In genomic region chr21:18164933-18165332, GRCh38 we compare ENCODE assay signal across 19 cellular contexts.
DNase-seq lines count a peak whose midpoint lies in the region; ATAC-seq, FAIRE-seq and TF ChIP-seq lines count a peak whose summit lies in the region.
"Had no signal": no experiment of that assay in that cellular context is flagged by ENCODE, and none has a peak within 500 bp of the region (broad histone marks: within the 10 kb centered on the region; RNA-seq: fewer than 3 reads in every experiment).

No MANE protein-coding gene starts in this region.

- H3K9me2 ChIP-seq in GM23338 (ENCODE audit: insufficient read depth) (peaks cover 6% of the 10 kb centered on the region; the same call in 1 of the 2 replicates), Loucy (replicated peaks; ENCODE audit: low read depth, low read length) (no peaks in the 10 kb centered on the region), SU-DHL-6 (replicated peaks; ENCODE audit: insufficient read depth, low read length) (no peaks in the 10 kb centered on the region)

- FAIRE-seq in keratinocyte (lab: Jason Lieb, UNC), result peak; percentile 39
- FAIRE-seq: astrocyte had no signal

- H3K27me3 Mint-ChIP-seq in GM23338 (ENCODE audit: insufficient read depth, low read depth, poor library complexity), result peaks cover 2% of the 10 kb centered on the region
- H3K27me3 Mint-ChIP-seq: stimulated activated naive CD8-positive, alpha-beta T cell treated with anti-CD3 and anti-CD28 coated beads, Interleukin-15, amount 100 ng/mL, for 72 hours had no signal

- no peaks in the 10 kb centered on the region for H3K9me1 ChIP-seq in keratinocyte (ENCODE audit: control insufficient read depth, extremely low read depth, insufficient read depth, low read length)

- H3K27ac Mint-ChIP-seq in GM23338, result no peak overlapping the region
- H3K27ac Mint-ChIP-seq in activated naive CD4-positive, alpha-beta T cell treated with anti-CD3 and anti-CD28 coated beads, Interleukin-2, amount 50 U/mL, for 72 hours, result no peak overlapping the region
- H3K27ac Mint-ChIP-seq: stimulated activated naive CD8-positive, alpha-beta T cell treated with anti-CD3 and anti-CD28 coated beads, Interleukin-15, amount 100 ng/mL, for 72 hours had no signal

- H3K9me3 Mint-ChIP-seq in GM23338, result no peaks in the 10 kb centered on the region
- H3K9me3 Mint-ChIP-seq in activated naive CD4-positive, alpha-beta T cell treated with anti-CD3 and anti-CD28 coated beads, Interleukin-2, amount 50 U/mL, for 72 hours, result peaks cover 7% of the 10 kb centered on the region in 2 donors
- H3K9me3 Mint-ChIP-seq: stimulated activated naive CD8-positive, alpha-beta T cell treated with anti-CD3 and anti-CD28 coated beads, Interleukin-15, amount 100 ng/mL, for 72 hours had no signal

- TF ChIP-seq CTCF in GM23338 (conservative IDR thresholded peaks at IDR 0.05; ENCODE audit: low read depth in 2 of 2), result peak; percentile 23 to 47; a peak in 3 of 4 replicates
- TF ChIP-seq CTCF in Loucy (conservative IDR thresholded peaks at IDR 0.05; ENCODE audit: low read length), result peak; percentile 42
- peak; percentile 19 for TF ChIP-seq CTCF in SU-DHL-6 (IDR thresholded peaks at IDR 0.05; ENCODE audit: insufficient read depth, low read length, poor library complexity, severe bottlenecking)
- TF ChIP-seq CTCF in keratinocyte (optimal IDR thresholded peaks at IDR 0.05 in 1 of 3, IDR thresholded peaks at IDR 0.05 in 1 of 3, conservative IDR thresholded peaks at IDR 0.05 in 1 of 3; ENCODE audit: extremely low read depth in 1 of 3, insufficient read depth in 2 of 3, low read length in 3 of 3), result peak; percentile 45 to 55 (median 46)

- H3K27ac ChIP-seq in GM23338 (ENCODE audit: low read depth) (no peak overlapping the region), SU-DHL-6 (ENCODE audit: low read depth, low read length) (no peak overlapping the region), keratinocyte (ENCODE audit: control insufficient read depth, insufficient read depth, low read length) (no peak overlapping the region)
- H3K27ac ChIP-seq: esophagus squamous epithelium, HL-60, parathyroid adenoma, vagina had no signal

- no peaks in the 10 kb centered on the region for H3K4me1 Mint-ChIP-seq in GM23338
- H3K4me1 Mint-ChIP-seq: stimulated activated naive CD8-positive, alpha-beta T cell treated with anti-CD3 and anti-CD28 coated beads, Interleukin-15, amount 100 ng/mL, for 72 hours had no signal

- H4K20me1 ChIP-seq in GM23338 (replicated peaks; ENCODE audit: insufficient read depth) (no peaks in the 10 kb centered on the region), Loucy (ENCODE audit: insufficient read depth, low read length, poor library complexity, severe bottlenecking) (no peaks in the 10 kb centered on the region), SU-DHL-6 (ENCODE audit: low read depth, low read length) (no peaks in the 10 kb centered on the region), keratinocyte (ENCODE audit: control insufficient read depth, extremely low read depth, insufficient read depth, low read length) (no peaks in the 10 kb centered on the region)

- ATAC-seq in GM23338 (peak; percentile 48; the same call in 2 of the 3 replicates), HG03095 (IDR thresholded peaks at IDR 0.05; ENCODE audit: unreplicated experiment) (no peak)
- no peak for ATAC-seq in activated naive CD4-positive, alpha-beta T cell treated with anti-CD3 and anti-CD28 coated beads, Interleukin-2, amount 50 U/mL, for 72 hours
- ATAC-seq: stimulated activated naive CD8-positive, alpha-beta T cell treated with anti-CD3 and anti-CD28 coated beads, Interleukin-15, amount 100 ng/mL, for 72 hours had no signal

- H3K4me3 ChIP-seq in GM23338 (no peak overlapping the region), Loucy (ENCODE audit: low read length, poor library complexity, severe bottlenecking) (no peak overlapping the region), SU-DHL-6 (ENCODE audit: insufficient read depth, low read length, poor library complexity, severe bottlenecking) (no peak overlapping the region), keratinocyte (ENCODE audit: control insufficient read depth in 2 of 3, extremely low read depth in 1 of 3, insufficient read depth in 2 of 3, low read depth in 1 of 3, low read length in 3 of 3) (no peak overlapping the region)
- H3K4me3 ChIP-seq: esophagus squamous epithelium, vagina had no signal

- H3K4me1 ChIP-seq in GM23338 (ENCODE audit: insufficient read depth) (no peaks in the 10 kb centered on the region), Loucy (ENCODE audit: insufficient read depth, low read length, poor library complexity, severe bottlenecking) (peaks cover 9% of the 10 kb centered on the region), keratinocyte (ENCODE audit: control insufficient read depth, extremely low read depth, insufficient read depth, low read length) (peaks cover 8% of the 10 kb centered on the region)
- H3K4me1 ChIP-seq: esophagus squamous epithelium, parathyroid adenoma, vagina had no signal

- H3K9ac ChIP-seq in Loucy (ENCODE audit: low read depth, low read length, poor library complexity, severe bottlenecking) (no peak overlapping the region), SU-DHL-6 (ENCODE audit: low read length) (no peak overlapping the region), keratinocyte (ENCODE audit: control insufficient read depth, extremely low read depth, insufficient read depth, low read length) (no peak overlapping the region)
- H3K9ac ChIP-seq: parathyroid adenoma had no signal

- dilution Hi-C loops in keratinocyte (cut with MboI; ENCODE audit: extremely low pct_ligation_motif_present, low sequenced_read_pairs), result no loop called here

- no peaks in the 10 kb centered on the region for H3K36me3 Mint-ChIP-seq in GM23338 (ENCODE audit: low read depth)
- H3K36me3 Mint-ChIP-seq in activated naive CD4-positive, alpha-beta T cell treated with anti-CD3 and anti-CD28 coated beads, Interleukin-2, amount 50 U/mL, for 72 hours, result no peaks in the 10 kb centered on the region

- DNase-seq in GM23338 (ENCODE audit: low spot score) (peak; percentile 17), keratinocyte (ENCODE audit: low read depth, low spot score) (no peak), C1 segment of cervical spinal cord (lab: John Stamatoyannopoulos, UW) (no peak)
- no peak for DNase-seq in activated naive CD4-positive, alpha-beta T cell treated with anti-CD3 and anti-CD28 coated beads, Interleukin-2, amount 50 U/mL, for 72 hours (ENCODE audit: low spot score in 2 of 2)
- DNase-seq: activated CD4-positive, alpha-beta T cell treated with anti-CD3 and anti-CD28 coated beads for 1 hour; activated CD8-positive, alpha-beta memory T cell treated with anti-CD3 and anti-CD28 coated beads, Interleukin-2, amount 50 U/mL, for 4 hours; activated naive CD4-positive, alpha-beta T cell; esophagus squamous epithelium; left cardiac atrium; NCI-H2081; stimulated activated CD4-positive, alpha-beta T cell treated with anti-CD3 and anti-CD28 coated beads, Interleukin-12 subunit alpha, Interleukin-12 subunit beta, amount 100 ng/mL, for 4 hours; stimulated activated naive CD8-positive, alpha-beta T cell treated with anti-CD3 and anti-CD28 coated beads, Interleukin-15, amount 100 ng/mL, for 72 hours had no signal

- H3K4me2 ChIP-seq in GM23338 (no peak overlapping the region), Loucy (ENCODE audit: low read depth, low read length, poor library complexity, severe bottlenecking) (no peak overlapping the region), SU-DHL-6 (ENCODE audit: low read depth, low read length, poor library complexity, severe bottlenecking) (no peak overlapping the region), keratinocyte (ENCODE audit: control insufficient read depth, extremely low read depth, insufficient read depth, low read depth, low read length) (peak overlapping the region; percentile 27)

- H3K79me2 ChIP-seq in GM23338 (replicated peaks; ENCODE audit: insufficient read depth) (no peaks in the 10 kb centered on the region), Loucy (ENCODE audit: insufficient read depth, low read length) (no peaks in the 10 kb centered on the region), SU-DHL-6 (ENCODE audit: insufficient read depth, low read length) (no peaks in the 10 kb centered on the region), keratinocyte (ENCODE audit: control insufficient read depth, insufficient read depth, low read length) (no peaks in the 10 kb centered on the region)
- H3K79me2 ChIP-seq: parathyroid adenoma had no signal

- no peaks in the 10 kb centered on the region for H3F3A ChIP-seq in GM23338 (replicated peaks; ENCODE audit: low read depth)
- H3F3A ChIP-seq in Loucy (ENCODE audit: low read depth), result no peaks in the 10 kb centered on the region
- H3F3A ChIP-seq in SU-DHL-6 (ENCODE audit: insufficient read depth), result no peaks in the 10 kb centered on the region

- no peaks in the 10 kb centered on the region for H3K9me3 ChIP-seq in Loucy (ENCODE audit: insufficient read depth, low read depth, low read length)
- H3K9me3 ChIP-seq in SU-DHL-6 (ENCODE audit: insufficient read depth, low read length), result no peaks in the 10 kb centered on the region
- no peaks in the 10 kb centered on the region for H3K9me3 ChIP-seq in keratinocyte (ENCODE audit: control insufficient read depth, low read depth, low read length)
- H3K9me3 ChIP-seq: esophagus squamous epithelium, vagina had no signal

- H3K36me3 ChIP-seq in GM23338 (ENCODE audit: insufficient read depth) (no peaks in the 10 kb centered on the region), Loucy (ENCODE audit: insufficient read depth, low read length) (no peaks in the 10 kb centered on the region), SU-DHL-6 (ENCODE audit: low read length) (no peaks in the 10 kb centered on the region), keratinocyte (ENCODE audit: control insufficient read depth in 2 of 2, extremely low read depth in 1 of 2, insufficient read depth in 2 of 2, low read length in 2 of 2) (no peaks in the 10 kb centered on the region)
- H3K36me3 ChIP-seq: esophagus squamous epithelium, vagina had no signal

- H3K27me3 ChIP-seq in GM23338 (ENCODE audit: insufficient read depth) (no peaks in the 10 kb centered on the region), Loucy (ENCODE audit: insufficient read depth, low read length, poor library complexity, severe bottlenecking) (no peaks in the 10 kb centered on the region), SU-DHL-6 (ENCODE audit: low read length) (no peaks in the 10 kb centered on the region), keratinocyte (ENCODE audit: control insufficient read depth, extremely low read depth, insufficient read depth, low read length) (no peaks in the 10 kb centered on the region)
- H3K27me3 ChIP-seq: esophagus squamous epithelium, vagina had no signal

- no peak overlapping the region for H3K4me3 Mint-ChIP-seq in GM23338
- H3K4me3 Mint-ChIP-seq: stimulated activated naive CD8-positive, alpha-beta T cell treated with anti-CD3 and anti-CD28 coated beads, Interleukin-15, amount 100 ng/mL, for 72 hours had no signal

- H2AFZ ChIP-seq in GM23338 (no peak overlapping the region), Loucy (ENCODE audit: low read length) (no peak overlapping the region), SU-DHL-6 (ENCODE audit: low read depth, low read length, severe bottlenecking) (no peak overlapping the region), keratinocyte (ENCODE audit: control insufficient read depth, low read length) (no peak overlapping the region)
- H2AFZ ChIP-seq: parathyroid adenoma had no signal
